Comparison of ENCODE assay signal across 25 cellular contexts in genomic region chr5:69404659-69405330, GRCh38. TPM values are rescaled to one million over a fixed set of nuclear protein-coding genes. Genes with fewer than 3 reads are reported as not detected.
"Had no signal": no experiment of that assay in that cellular context is flagged by ENCODE, and none has a peak within 500 bp of the region (broad histone marks: within the 10 kb centered on the region; RNA-seq: fewer than 3 reads in every experiment).

No MANE protein-coding gene starts in this region.

- H3K27ac ChIP-seq: gastroesophageal sphincter, parathyroid adenoma, right atrium auricular region, testis, transverse colon had no signal

- DNase-seq: activated CD4-positive, alpha-beta T cell treated with anti-CD3 and anti-CD28 coated beads for 1 hour; activated CD4-positive, alpha-beta T cell treated with anti-CD3 and anti-CD28 coated beads, Interleukin-2, amount 10 ng/mL, durations not matched to agents 7 days and 5 days; activated CD8-positive, alpha-beta T cell treated with anti-CD3 and anti-CD28 coated beads for 36 hours; activated gamma-delta T cell treated with Interleukin-2 at 50 U/mL for 16 hours; activated naive CD4-positive, alpha-beta T cell treated with anti-CD3 and anti-CD28 coated beads, Interleukin-2, amount 50 U/mL, for 16 hours; activated T-cell treated with anti-CD3 and anti-CD28 coated beads, Interleukin-2, amount 50 U/mL, for 4 hours; amniotic stem cell; caudate nucleus; cortex of kidney; effector memory CD8-positive, alpha-beta T cell; hippocampal formation; left cardiac atrium; left ventricle myocardium superior; naive thymus-derived CD4-positive, alpha-beta T cell; stimulated activated CD4-positive, alpha-beta T cell treated with anti-CD3 and anti-CD28 coated beads, Interleukin-2, amount 100 ng/mL, for 24 hours; stimulated activated naive CD4-positive, alpha-beta T cell treated with Interleukin-2 at 50 U/mL for 16 hours; T-helper 1 cell; testis; transverse colon had no signal

- H3K4me3 ChIP-seq: gastroesophageal sphincter, right atrium auricular region, smooth muscle cell, testis, transverse colon had no signal

- H3K27me3 ChIP-seq: gastroesophageal sphincter, right atrium auricular region, testis, transverse colon had no signal

- H3K9me3 ChIP-seq: gastroesophageal sphincter, right atrium auricular region, testis, transverse colon had no signal

- ATAC-seq: activated CD8-positive, alpha-beta T cell treated with anti-CD3 and anti-CD28 coated beads for 36 hours; activated T-cell treated with anti-CD3 and anti-CD28 coated beads, Interleukin-2, amount 50 U/mL, for 4 hours; activated T-helper 17 cell treated with anti-CD3 and anti-CD28 coated beads, Interleukin-2, amount 50 U/mL, for 72 hours; effector memory CD8-positive, alpha-beta T cell; gastroesophageal sphincter; left cardiac atrium; left ventricle myocardium superior; naive thymus-derived CD4-positive, alpha-beta T cell had no signal

- H3K4me1 ChIP-seq: gastroesophageal sphincter, parathyroid adenoma, right atrium auricular region, testis, transverse colon had no signal

RNA-seq across cellular contexts. Expression of gene MARVELD2, which starts 10.1 kb away (rescaled TPM):
- polyA plus RNA-seq: neural cell had no signal
